ENCODE assay signal across 24 cellular contexts in genomic region chr2:236783417-236784020, GRCh38.
A peak's percentile ranks its signal among the peaks of the same experiment; 100 is the strongest.
DNase-seq lines count a peak whose midpoint lies in the region; ATAC-seq, FAIRE-seq and TF ChIP-seq lines count a peak whose summit lies in the region.
"Had no signal": no experiment of that assay in that cellular context is flagged by ENCODE, and none has a peak within 500 bp of the region (broad histone marks: within the 10 kb centered on the region; RNA-seq: fewer than 3 reads in every experiment).

No MANE protein-coding gene starts in this region.

- no peak overlapping the region for H3K4ac ChIP-seq in mesenchymal stem cell (ENCODE audit: low read depth in 1 of 2, low read length in 2 of 2)

- POLR2A ChIA-PET in HepG2 (lab: Yijun Ruan, JAX): no interaction called here

- H3K23ac ChIP-seq in mesenchymal stem cell (ENCODE audit: low read length in 2 of 2): no peak overlapping the region

- ATAC-seq in right lobe of liver: no peak
- no peak for ATAC-seq in HepG2
- no peak for ATAC-seq in upper lobe of right lung
- ATAC-seq: PC-3 had no signal

- in situ Hi-C loops in HepG2 (cut with HindIII; ENCODE audit: extremely low pct_ligation_motif_present, low pct_unique_long_range_greater_than_20kb): no loop called here

- no peak overlapping the region for H2BK15ac ChIP-seq in mesenchymal stem cell (ENCODE audit: low read depth, poor library complexity, severe bottlenecking)

- H3K9me3 ChIP-seq in right lobe of liver (no peaks in the 10 kb centered on the region), HepG2 (ENCODE audit: low read length) (no peaks in the 10 kb centered on the region), SJCRH30 (replicated peaks) (no peaks in the 10 kb centered on the region), mesenchymal stem cell (ENCODE audit: control insufficient read depth, low read length) (peaks cover 4% of the 10 kb centered on the region), upper lobe of right lung (no peaks in the 10 kb centered on the region)

- peak overlapping the region; percentile 49 for H2AK5ac ChIP-seq in mesenchymal stem cell (ENCODE audit: low read length, severe bottlenecking)

- no peak overlapping the region for H4K8ac ChIP-seq in mesenchymal stem cell (ENCODE audit: low read length)

- no peak overlapping the region for H2BK120ac ChIP-seq in mesenchymal stem cell (ENCODE audit: low read depth, low read length)

- H3K79me2 ChIP-seq in HepG2 (ENCODE audit: insufficient read depth, low read length): no peaks in the 10 kb centered on the region

- H2BK5ac ChIP-seq in mesenchymal stem cell (ENCODE audit: low read depth, low read length, poor library complexity, severe bottlenecking): peak overlapping the region; percentile 32

- H4K20me1 ChIP-seq in HepG2 (ENCODE audit: insufficient read depth, low read length): no peaks in the 10 kb centered on the region

- no peak for TF ChIP-seq CTCF in right lobe of liver (IDR thresholded peaks at IDR 0.05)
- TF ChIP-seq CTCF in HepG2 (CRISPR knock-in tag; IDR thresholded peaks at IDR 0.05): no peak
- no peak for TF ChIP-seq CTCF in upper lobe of right lung (IDR thresholded peaks at IDR 0.05)

- no peak for DNase-seq in right lobe of liver
- no peak for DNase-seq in HepG2 (ENCODE audit: low spot score)
- no peak for DNase-seq in SJCRH30
- DNase-seq in mesenchymal stem cell: no peak
- no peak for DNase-seq in pons (ENCODE audit: low spot score)
- no peak for DNase-seq in upper lobe of right lung
- DNase-seq in SW480 (ENCODE audit: low spot score): no peak
- DNase-seq: CD8-positive, alpha-beta memory T cell; DMS153; DND-41; HCEC 1CT; Karpas-422; NCI-H1092; NCI-H1417 treated with DMSO at 0.1 percent for 48 hours; NCI-H1694 treated with DMSO at 0.1 percent for 48 hours; NCI-H2081 treated with DMSO at 0.1 percent for 48 hours; NCI-H2171; NCI-H524; NCI-H82; NK-92 treated with Interleukin-12 subunit alpha and Interleukin-12 subunit beta, amount 100 ng/mL, for 24 hours; PC-3; SHP77 had no signal

- H3K27ac ChIP-seq in right lobe of liver (peak overlapping the region in 2 of 3 donors; percentile 42 to 56), HepG2 (ENCODE audit: extremely low read length, insufficient read depth, low read length) (no peak overlapping the region), SJCRH30 (peak overlapping the region; percentile 89), mesenchymal stem cell (ENCODE audit: low read length, poor library complexity, severe bottlenecking) (no peak overlapping the region), upper lobe of right lung (no peak overlapping the region)

- TF ChIP-seq EP300 in HepG2 (IDR thresholded peaks at IDR 0.05; ENCODE audit: low read depth in 2 of 2, low read length in 2 of 2) (no peak), HepG2 (CRISPR knock-in tag; IDR thresholded peaks at IDR 0.05; ENCODE audit: borderline replicate concordance) (no peak)

- no peak overlapping the region for H2BK12ac ChIP-seq in mesenchymal stem cell (ENCODE audit: low read length in 2 of 2)

- H3K14ac ChIP-seq in mesenchymal stem cell (ENCODE audit: low read length in 2 of 2): no peak overlapping the region

- TF ChIP-seq POLR2A in right lobe of liver (IDR thresholded peaks at IDR 0.05): no peak
- no peak for TF ChIP-seq POLR2A in HepG2 (IDR thresholded peaks at IDR 0.05; ENCODE audit: insufficient read depth in 1 of 2, low read depth in 2 of 2, low read length in 2 of 2)

- H3K27me3 ChIP-seq in right lobe of liver: no peaks in the 10 kb centered on the region
- H3K27me3 ChIP-seq in HepG2 (ENCODE audit: control insufficient read depth in 1 of 2, insufficient read depth in 2 of 2, low read length in 2 of 2): 0 out of 5 replicates have a peak, but pooled peaks cover 0 to 7% of the 10 kb centered on the region in 2 experiments
- H3K27me3 ChIP-seq in SJCRH30: no peaks in the 10 kb centered on the region
- H3K27me3 ChIP-seq in mesenchymal stem cell (ENCODE audit: control insufficient read depth in 1 of 2, insufficient read depth in 1 of 2, low read length in 2 of 2): peaks cover 0 to 3% of the 10 kb centered on the region in 2 experiments
- no peaks in the 10 kb centered on the region for H3K27me3 ChIP-seq in upper lobe of right lung

- H4K91ac ChIP-seq in mesenchymal stem cell (ENCODE audit: low read length): no peak overlapping the region

- WGBS in right lobe of liver (ENCODE audit: insufficient coverage, low coverage, low lambda C conversion rate, missing lambda C conversion rate): 78% methylated on average over 4 of the region's 6 CpGs
- WGBS in HepG2 (ENCODE audit: low lambda C conversion rate): 48% methylated on average over 6 of the region's 6 CpGs
- 90% methylated on average over 5 of the region's 6 CpGs for WGBS in mesenchymal stem cell

- H2AFZ ChIP-seq in HepG2 (ENCODE audit: low read length): no peak overlapping the region
- H2AFZ ChIP-seq in mesenchymal stem cell (ENCODE audit: low read depth, low read length): no peak overlapping the region

- FAIRE-seq in HepG2 (lab: Jason Lieb, UNC): no peak
- FAIRE-seq: GM12892, H1 had no signal

- H3K9ac ChIP-seq in HepG2 (ENCODE audit: insufficient read depth, low read depth, low read length): no peak overlapping the region
- no peak overlapping the region for H3K9ac ChIP-seq in mesenchymal stem cell (ENCODE audit: low read length)

- CTCF ChIA-PET in HepG2 (lab: Yijun Ruan, JAX; ENCODE audit: low intra/inter-chr PET ratio, low total read pairs): no interaction called here

- H3K36me3 ChIP-seq in right lobe of liver: no peaks in the 10 kb centered on the region
- H3K36me3 ChIP-seq in HepG2 (replicated peaks in 1 of 2; ENCODE audit: control insufficient read depth in 1 of 2, insufficient read depth in 2 of 2, low read length in 2 of 2): no peaks in the 10 kb centered on the region
- H3K36me3 ChIP-seq in SJCRH30: no peaks in the 10 kb centered on the region
- H3K36me3 ChIP-seq in mesenchymal stem cell (ENCODE audit: control insufficient read depth in 1 of 2, insufficient read depth in 2 of 2, low read depth in 1 of 2, low read length in 2 of 2): no peaks in the 10 kb centered on the region
- no peaks in the 10 kb centered on the region for H3K36me3 ChIP-seq in upper lobe of right lung

- H3K4me1 ChIP-seq in right lobe of liver (peaks cover 0 to 10% (median 0%) of the 10 kb centered on the region in 4 donors), HepG2 (ENCODE audit: insufficient read depth, low read length) (no peaks in the 10 kb centered on the region), SJCRH30 (peaks cover 22% of the 10 kb centered on the region), mesenchymal stem cell (ENCODE audit: control insufficient read depth, insufficient read depth, low read depth, low read length) (peaks cover 6% of the 10 kb centered on the region), upper lobe of right lung (no peaks in the 10 kb centered on the region)

- H3K4me2 ChIP-seq in HepG2 (ENCODE audit: low read depth, low read length): no peak overlapping the region
- no peak overlapping the region for H3K4me2 ChIP-seq in mesenchymal stem cell (ENCODE audit: low read length, poor library complexity, severe bottlenecking)

- H3K4me3 ChIP-seq in right lobe of liver: no peak overlapping the region
- H3K4me3 ChIP-seq in HepG2 (replicated peaks in 1 of 3; ENCODE audit: insufficient read depth in 1 of 3, low read depth in 2 of 3, low read length in 3 of 3): no peak overlapping the region
- H3K4me3 ChIP-seq in SJCRH30: no peak overlapping the region
- no peak overlapping the region for H3K4me3 ChIP-seq in mesenchymal stem cell (ENCODE audit: insufficient read depth in 1 of 2, low read depth in 1 of 2, low read length in 2 of 2)
- no peak overlapping the region for H3K4me3 ChIP-seq in upper lobe of right lung

- no peaks in the 10 kb centered on the region for H3K79me1 ChIP-seq in mesenchymal stem cell (replicated peaks; ENCODE audit: low read length, poor library complexity, severe bottlenecking)

- H3K18ac ChIP-seq in mesenchymal stem cell (ENCODE audit: low read depth in 1 of 2, low read length in 2 of 2): no peak overlapping the region

- intact Hi-C loops in right lobe of liver (cut with DNase I) (no loop called here), HepG2 (cut with micrococcal nuclease; ENCODE audit: unreplicated experiment) (no loop called here), upper lobe of right lung (cut with DNase I) (no loop called here)

- no peak for TF ChIP-seq RAD21 in HepG2 (CRISPR knock-in tag; IDR thresholded peaks at IDR 0.05)

- BruUV-seq in HepG2 (replicated peaks; lab: Mats Ljungman, UMichigan): no TSS peak

TF ChIP-seq in HepG2, 621 proteins besides CTCF, POLR2A, EP300 and RAD21:
- TF ChIP-seq HNF4G (IDR thresholded peaks at IDR 0.05; ENCODE audit: borderline replicate concordance, low read depth, low read length) (no peak), HNF4G (CRISPR knock-in tag; IDR thresholded peaks at IDR 0.05; ENCODE audit: borderline replicate concordance, low read depth) (no peak), ZNF839 (CRISPR knock-in tag; IDR thresholded peaks at IDR 0.05; ENCODE audit: borderline replicate concordance) (no peak), FOXP1 (IDR thresholded peaks at IDR 0.05) (no peak), FOXP1 (CRISPR knock-in tag; IDR thresholded peaks at IDR 0.05) (no peak), MIXL1 (CRISPR knock-in tag; IDR thresholded peaks at IDR 0.05) (no peak)

Comparison
In these comparisons a context has a peak if more than half of its experiments do, and no peak if none do; other contexts are left out.
1. H3K27ac ChIP-seq: peak in right lobe of liver (2 of 3) and SJCRH30 (single experiment); none in HepG2 (single experiment), mesenchymal stem cell (single experiment) and upper lobe of right lung (single experiment).